Comparison of ENCODE assay signal across 16 cellular contexts in genomic region chr17:81120149-81120484, GRCh38. TPM values are rescaled to one million over a fixed set of nuclear protein-coding genes. Genes with fewer than 3 reads are reported as not detected.
DNase-seq lines count a peak whose midpoint lies in the region; ATAC-seq and TF ChIP-seq lines count a peak whose summit lies in the region.
"Had no signal": no experiment of that assay in that cellular context is flagged by ENCODE, and none has a peak within 500 bp of the region (broad histone marks: within the 10 kb centered on the region; RNA-seq: fewer than 3 reads in every experiment).

No MANE protein-coding gene starts in this region.

- no peaks in the 10 kb centered on the region for H3K9me2 ChIP-seq in GM23338 (ENCODE audit: insufficient read depth)

- H3K27ac ChIP-seq in GM23338 (ENCODE audit: low read depth) (no peak overlapping the region), Panc1 (ENCODE audit: low read length) (0 out of 2 replicates have a peak overlapping the region, but pooled peaks have one; percentile 48)

- no TSS peak for BruUV-seq in Panc1 (replicated peaks; lab: Mats Ljungman, UMichigan)

- TF ChIP-seq CTCF in GM23338 (conservative IDR thresholded peaks at IDR 0.05; ENCODE audit: low read depth in 2 of 2) (0 out of 4 replicates have a peak, but pooled peaks of 1 of the 2 experiments have one; percentile 6), Panc1 (IDR thresholded peaks at IDR 0.05) (no peak; the same call in 1 of the 2 replicates), fibroblast of the aortic adventitia (IDR thresholded peaks at IDR 0.05; ENCODE audit: insufficient read depth, low read length) (no peak), endothelial cell (IDR thresholded peaks at IDR 0.05; ENCODE audit: unreplicated experiment) (no peak)

- H4K20me1 ChIP-seq in GM23338 (replicated peaks; ENCODE audit: insufficient read depth): no peaks in the 10 kb centered on the region

- H3K4me1 Mint-ChIP-seq in GM23338 (peaks cover 3% of the 10 kb centered on the region; the same call in 2 of the 3 replicates), endothelial cell (ENCODE audit: unreplicated experiment) (peaks cover 5% of the 10 kb centered on the region)
- H3K4me1 Mint-ChIP-seq in stimulated activated effector memory CD8-positive, alpha-beta T cell treated with anti-CD3 and anti-CD28 coated beads, Interleukin-12 subunit alpha, Interleukin-12 subunit beta, amount 100 ng/mL, for 72 hours: peaks cover 11% of the 10 kb centered on the region
- peaks cover 2% of the 10 kb centered on the region for H3K4me1 Mint-ChIP-seq in activated naive CD4-positive, alpha-beta T cell treated with anti-CD3 and anti-CD28 coated beads for 36 hours (ENCODE audit: low read depth)

- H3K36me3 ChIP-seq in GM23338 (ENCODE audit: insufficient read depth): no peaks in the 10 kb centered on the region
- H3K36me3 ChIP-seq in Panc1 (ENCODE audit: control insufficient read depth, insufficient read depth, low read length): no peaks in the 10 kb centered on the region

- POLR2A ChIA-PET in Panc1 (lab: Charles Lee): no interaction called here

- DNase-seq in GM23338 (ENCODE audit: low spot score): no peak
- no peak for DNase-seq in Panc1 (ENCODE audit: low read depth, low spot score)
- DNase-seq in fibroblast of the aortic adventitia (ENCODE audit: low read depth): no peak
- no peak for DNase-seq in stimulated activated effector memory CD8-positive, alpha-beta T cell treated with anti-CD3 and anti-CD28 coated beads, Interleukin-12 subunit alpha, Interleukin-12 subunit beta, amount 100 ng/mL, for 72 hours (ENCODE audit: low spot score in 2 of 2)
- no peak for DNase-seq in AG20443 (ENCODE audit: low spot score)
- DNase-seq in activated naive CD4-positive, alpha-beta T cell treated with anti-CD3 and anti-CD28 coated beads for 36 hours: no peak
- DNase-seq in endothelial cell (ENCODE audit: low spot score): no peak
- DNase-seq: GF-D8 had no signal

- H3K27ac Mint-ChIP-seq in GM23338 (no peak overlapping the region), endothelial cell (ENCODE audit: unreplicated experiment) (no peak overlapping the region)
- peak overlapping the region; percentile 73 for H3K27ac Mint-ChIP-seq in stimulated activated effector memory CD8-positive, alpha-beta T cell treated with anti-CD3 and anti-CD28 coated beads, Interleukin-12 subunit alpha, Interleukin-12 subunit beta, amount 100 ng/mL, for 72 hours
- H3K27ac Mint-ChIP-seq in activated naive CD4-positive, alpha-beta T cell treated with anti-CD3 and anti-CD28 coated beads for 36 hours: no peak overlapping the region
- H3K27ac Mint-ChIP-seq: activated T-cell treated with anti-CD3 and anti-CD28 coated beads, Interleukin-2, amount 50 U/mL, for 72 hours had no signal

- peak overlapping the region; percentile 51; the same call in 1 of the 2 replicates for H3K4me2 ChIP-seq in GM23338

- H3K4me1 ChIP-seq in GM23338 (ENCODE audit: insufficient read depth): no peaks in the 10 kb centered on the region
- H3K4me1 ChIP-seq in Panc1 (ENCODE audit: control insufficient read depth, insufficient read depth, low read length): peaks cover 32% of the 10 kb centered on the region

- no peaks in the 10 kb centered on the region for H3K9me3 ChIP-seq in Panc1 (ENCODE audit: control insufficient read depth, insufficient read depth, low read depth, low read length)

- H3K36me3 Mint-ChIP-seq in GM23338 (ENCODE audit: low read depth) (no peaks in the 10 kb centered on the region), endothelial cell (ENCODE audit: low read depth, unreplicated experiment) (no peaks in the 10 kb centered on the region)
- H3K36me3 Mint-ChIP-seq in stimulated activated effector memory CD8-positive, alpha-beta T cell treated with anti-CD3 and anti-CD28 coated beads, Interleukin-12 subunit alpha, Interleukin-12 subunit beta, amount 100 ng/mL, for 72 hours: peaks cover 7% of the 10 kb centered on the region
- H3K36me3 Mint-ChIP-seq in activated naive CD4-positive, alpha-beta T cell treated with anti-CD3 and anti-CD28 coated beads for 36 hours (ENCODE audit: low read depth): no peaks in the 10 kb centered on the region
- H3K36me3 Mint-ChIP-seq: CD4-positive, alpha-beta memory T cell; stimulated activated memory B cell treated with anti-CD40 and anti-IgM and Interleukin-4, amounts not matched to agents 10 μg/mL and 1 μg/mL and 100 μg/mL, for 72 hours had no signal

- no peaks in the 10 kb centered on the region for H3K9me3 Mint-ChIP-seq in GM23338
- H3K9me3 Mint-ChIP-seq in stimulated activated effector memory CD8-positive, alpha-beta T cell treated with anti-CD3 and anti-CD28 coated beads, Interleukin-12 subunit alpha, Interleukin-12 subunit beta, amount 100 ng/mL, for 72 hours: no peaks in the 10 kb centered on the region
- H3K9me3 Mint-ChIP-seq in activated naive CD4-positive, alpha-beta T cell treated with anti-CD3 and anti-CD28 coated beads for 36 hours: no peaks in the 10 kb centered on the region
- H3K9me3 Mint-ChIP-seq in endothelial cell (ENCODE audit: unreplicated experiment): no peaks in the 10 kb centered on the region
- H3K9me3 Mint-ChIP-seq: activated CD4-positive, alpha-beta T cell treated with anti-CD3 and anti-CD28 coated beads, Interleukin-2, amount 10 ng/mL, durations not matched to agents 24 days and 14 days; activated T-cell treated with anti-CD3 and anti-CD28 coated beads, Interleukin-2, amount 50 U/mL, for 72 hours; CD4-positive, alpha-beta memory T cell; stimulated activated memory B cell treated with anti-CD40 and anti-IgM and Interleukin-4, amounts not matched to agents 10 μg/mL and 1 μg/mL and 100 μg/mL, for 72 hours had no signal

- H3K4me3 Mint-ChIP-seq in GM23338: no peak overlapping the region
- peak overlapping the region; percentile 62 for H3K4me3 Mint-ChIP-seq in stimulated activated effector memory CD8-positive, alpha-beta T cell treated with anti-CD3 and anti-CD28 coated beads, Interleukin-12 subunit alpha, Interleukin-12 subunit beta, amount 100 ng/mL, for 72 hours
- H3K4me3 Mint-ChIP-seq in activated naive CD4-positive, alpha-beta T cell treated with anti-CD3 and anti-CD28 coated beads for 36 hours: no peak overlapping the region
- no peak overlapping the region for H3K4me3 Mint-ChIP-seq in endothelial cell (ENCODE audit: unreplicated experiment)

- CTCF ChIA-PET in Panc1 (lab: Charles Lee): no interaction called here
- CTCF ChIA-PET in activated naive CD4-positive, alpha-beta T cell treated with anti-CD3 and anti-CD28 coated beads for 36 hours (lab: Charles Lee): no interaction called here

- H3K27me3 Mint-ChIP-seq in GM23338 (ENCODE audit: insufficient read depth, low read depth, poor library complexity) (peaks cover 10% of the 10 kb centered on the region), endothelial cell (ENCODE audit: unreplicated experiment) (peaks cover 12% of the 10 kb centered on the region)
- H3K27me3 Mint-ChIP-seq in activated naive CD4-positive, alpha-beta T cell treated with anti-CD3 and anti-CD28 coated beads for 36 hours (ENCODE audit: low read depth): no peaks in the 10 kb centered on the region

- H2AFZ ChIP-seq in GM23338: peak overlapping the region; percentile 63

- in situ Hi-C loops in Panc1 (cut with HindIII; ENCODE audit: low pct_unique_long_range_greater_than_20kb, low sequenced_read_pairs): no loop called here

- H3K79me2 ChIP-seq in GM23338 (replicated peaks; ENCODE audit: insufficient read depth): no peaks in the 10 kb centered on the region

- H3K27me3 ChIP-seq in GM23338 (ENCODE audit: insufficient read depth) (no peaks in the 10 kb centered on the region), Panc1 (ENCODE audit: control insufficient read depth, insufficient read depth, low read length) (no peaks in the 10 kb centered on the region)

- H3F3A ChIP-seq in GM23338 (replicated peaks; ENCODE audit: low read depth): no peaks in the 10 kb centered on the region

- no peak for ATAC-seq in GM23338
- ATAC-seq in Panc1: no peak
- ATAC-seq in stimulated activated effector memory CD8-positive, alpha-beta T cell treated with anti-CD3 and anti-CD28 coated beads, Interleukin-12 subunit alpha, Interleukin-12 subunit beta, amount 100 ng/mL, for 72 hours: no peak

- intact Hi-C loops in Panc1 (cut with micrococcal nuclease; ENCODE audit: unreplicated experiment): no loop called here
- intact Hi-C loops in activated naive CD4-positive, alpha-beta T cell treated with anti-CD3 and anti-CD28 coated beads for 36 hours (cut with micrococcal nuclease): no loop called here

- H3K4me3 ChIP-seq in GM23338 (peak overlapping the region; percentile 58), Panc1 (ENCODE audit: low read depth in 2 of 2, low read length in 2 of 2) (peak overlapping the region in 1 of 2 experiments; percentile 52; a peak in 2 of 4 replicates), fibroblast of the aortic adventitia (ENCODE audit: low read depth, low read length) (peak overlapping the region; percentile 17)

TF ChIP-seq in GM23338, 12 proteins besides CTCF, POLR2A, EP300 and RAD21 (continues in another document):
- TF ChIP-seq JUNB (IDR thresholded peaks at IDR 0.05; ENCODE audit: unreplicated experiment) (no peak), EZH2 (IDR thresholded peaks at IDR 0.05; ENCODE audit: low read depth, unreplicated experiment) (no peak), ZNF114 (CRISPR knock-in tag; IDR thresholded peaks at IDR 0.05) (no peak)
- TF ChIP-seq, protein P1, sequence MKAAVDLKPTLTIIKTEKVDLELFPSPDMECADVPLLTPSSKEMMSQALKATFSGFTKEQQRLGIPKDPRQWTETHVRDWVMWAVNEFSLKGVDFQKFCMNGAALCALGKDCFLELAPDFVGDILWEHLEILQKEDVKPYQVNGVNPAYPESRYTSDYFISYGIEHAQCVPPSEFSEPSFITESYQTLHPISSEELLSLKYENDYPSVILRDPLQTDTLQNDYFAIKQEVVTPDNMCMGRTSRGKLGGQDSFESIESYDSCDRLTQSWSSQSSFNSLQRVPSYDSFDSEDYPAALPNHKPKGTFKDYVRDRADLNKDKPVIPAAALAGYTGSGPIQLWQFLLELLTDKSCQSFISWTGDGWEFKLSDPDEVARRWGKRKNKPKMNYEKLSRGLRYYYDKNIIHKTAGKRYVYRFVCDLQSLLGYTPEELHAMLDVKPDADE (IDR thresholded peaks at IDR 0.05): no peak

RNA-seq across cellular contexts. Expression of gene PVALEF, which starts 45.2 kb away (rescaled TPM):
- total RNA-seq in GM23338 (2014; rRNA removed; shearing (Covaris generic)): not detected in 2 replicates
- not detected in 2 replicates for polyA plus RNA-seq in GM23338 (2016; fragmentation: Nextera tagmentation; extraction: Ambion mirVana)
- total RNA-seq in Panc1 (2021; ENCODE audit: unreplicated experiment): not detected
- polyA plus RNA-seq in Panc1 (2012; ENCODE audit: insufficient read length): not detected
- total RNA-seq in fibroblast of the aortic adventitia (ENCODE audit: low replicate concordance): not detected in 2 replicates
- total RNA-seq in activated naive CD4-positive, alpha-beta T cell treated with anti-CD3 and anti-CD28 coated beads for 36 hours: not detected
- not detected for total RNA-seq in endothelial cell (ENCODE audit: unreplicated experiment)
- total RNA-seq: activated CD4-positive, alpha-beta T cell treated with anti-CD3 and anti-CD28 coated beads, Interleukin-2, amount 10 ng/mL, durations not matched to agents 24 days and 14 days; activated T-cell treated with anti-CD3 and anti-CD28 coated beads, Interleukin-2, amount 50 U/mL, for 72 hours; CD4-positive, alpha-beta memory T cell; kidney epithelial cell; myocyte; renal cortical epithelial cell; T-helper 1 cell treated with Interleukin-12 subunit alpha and Interleukin-12 subunit beta and Interleukin-4 antibody, amounts not matched to agents 30 ng/mL and 1 ng/mL, for 36 hours had no signal
- polyA plus RNA-seq: CD4-positive, alpha-beta memory T cell had no signal

RNA-seq across cellular contexts. Expression of gene AATK, which starts 45.9 kb away (rescaled TPM):
- 2.3 and 5.0 TPM in 2 replicates for total RNA-seq in GM23338 (2014; rRNA removed; shearing (Covaris generic))
- polyA plus RNA-seq in GM23338 (2016; fragmentation: Nextera tagmentation; extraction: Ambion mirVana): 1.1 and 1.3 TPM in 2 replicates
- total RNA-seq in Panc1 (2021; ENCODE audit: unreplicated experiment) (3.7 TPM), fibroblast of the aortic adventitia (ENCODE audit: low replicate concordance) (0.16 and 0.18 TPM in 2 replicates), endothelial cell (ENCODE audit: unreplicated experiment) (7.7 TPM)
- 6.9 TPM for polyA plus RNA-seq in Panc1 (2012; ENCODE audit: insufficient read length)
- under 1 TPM in 1 of 2 experiments, not detected in 1; 0.32 TPM for total RNA-seq in activated naive CD4-positive, alpha-beta T cell treated with anti-CD3 and anti-CD28 coated beads for 36 hours
